8 cellular contexts compared by ENCODE assay signal in genomic region chr14:101762530-101763101, GRCh38. TPM values are rescaled to one million over a fixed set of nuclear protein-coding genes. Genes with fewer than 3 reads are reported as not detected.
A peak's percentile ranks its signal among the peaks of the same experiment; 100 is the strongest.
DNase-seq lines count a peak whose midpoint lies in the region; ATAC-seq and TF ChIP-seq lines count a peak whose summit lies in the region.

No MANE protein-coding gene starts in this region.

- H2AFZ ChIP-seq in fibroblast of lung (ENCODE audit: low read length) = peak overlapping the region; percentile 26

- H3K4me2 ChIP-seq in fibroblast of lung (ENCODE audit: extremely low read depth, insufficient read depth, low read length) = peak overlapping the region; percentile 56

- peaks cover 9% of the 10 kb centered on the region for H3K4me1 ChIP-seq in SJSA1 (replicated peaks)
- H3K4me1 ChIP-seq in fibroblast of lung (ENCODE audit: control insufficient read depth, extremely low read depth, insufficient read depth, low read length) = no peaks in the 10 kb centered on the region
- H3K4me1 ChIP-seq in prostate gland (replicated peaks) = peaks cover 5% of the 10 kb centered on the region

- no peaks in the 10 kb centered on the region for H3K79me2 ChIP-seq in fibroblast of lung (ENCODE audit: control insufficient read depth, insufficient read depth, low read length)

- H3K4me3 ChIP-seq in GM06990 (replicated peaks; ENCODE audit: low read depth, low read length) = peak overlapping the region; percentile 48
- peak overlapping the region; percentile 75 for H3K4me3 ChIP-seq in SJSA1
- peak overlapping the region; percentile 44 to 74 (median 55) for H3K4me3 ChIP-seq in fibroblast of lung (replicated peaks in 1 of 4; ENCODE audit: control extremely low read depth in 1 of 4, insufficient read depth in 1 of 4, low read depth in 3 of 4, low read length in 4 of 4)
- peak overlapping the region; percentile 81 to 84 for H3K4me3 ChIP-seq in prostate gland

- no peaks in the 10 kb centered on the region for H3K27me3 ChIP-seq in GM06990 (replicated peaks; ENCODE audit: control insufficient read depth, insufficient read depth, low read length)
- H3K27me3 ChIP-seq in SJSA1 (replicated peaks) = peaks cover 19% of the 10 kb centered on the region
- H3K27me3 ChIP-seq in fibroblast of lung (ENCODE audit: control insufficient read depth, insufficient read depth, low read length) = no peaks in the 10 kb centered on the region
- H3K27me3 ChIP-seq in prostate gland (replicated peaks; ENCODE audit: insufficient read depth) = no peaks in the 10 kb centered on the region

- WGBS in prostate gland = 15% methylated on average over 4 of the region's 4 CpGs

- H3K36me3 ChIP-seq in GM06990 (ENCODE audit: control insufficient read depth, insufficient read depth, low read length) (no peaks in the 10 kb centered on the region; the same call in 1 of the 2 replicates), SJSA1 (no peaks in the 10 kb centered on the region), fibroblast of lung (ENCODE audit: control insufficient read depth, insufficient read depth, low read length) (no peaks in the 10 kb centered on the region), prostate gland (no peaks in the 10 kb centered on the region)

- H3K27ac ChIP-seq in SJSA1 = no peak overlapping the region
- no peak overlapping the region for H3K27ac ChIP-seq in fibroblast of lung (ENCODE audit: insufficient read depth, low read length)
- H3K27ac ChIP-seq in prostate gland = peak overlapping the region; percentile 69 to 80

- H3K9me3 ChIP-seq in SJSA1 (replicated peaks) (no peaks in the 10 kb centered on the region), fibroblast of lung (ENCODE audit: control insufficient read depth, insufficient read depth, low read depth, low read length) (no peaks in the 10 kb centered on the region), prostate gland (no peaks in the 10 kb centered on the region)

- intact Hi-C loops in prostate gland (cut with DNase I) = loop anchor here (1.0 to 5.0 kb wide), 2 partner anchors 47 to 325 kb away; partner anchors contain the start of gene HSP90AA1

- no peak for TF ChIP-seq POLR2A in prostate gland (IDR thresholded peaks at IDR 0.05)

- no peaks in the 10 kb centered on the region for H4K20me1 ChIP-seq in fibroblast of lung (ENCODE audit: control insufficient read depth, extremely low read depth, insufficient read depth, low read length)

- H3K9ac ChIP-seq in fibroblast of lung (ENCODE audit: insufficient read depth, low read length) = peak overlapping the region; percentile 51

- TF ChIP-seq CTCF in GM06990 (IDR thresholded peaks at IDR 0.05; ENCODE audit: insufficient read depth, low read length, poor library complexity, severe bottlenecking) = no peak
- TF ChIP-seq CTCF in fibroblast of lung (conservative IDR thresholded peaks at IDR 0.05 in 1 of 2, IDR thresholded peaks at IDR 0.05 in 1 of 2; ENCODE audit: low read depth in 1 of 2, low read length in 2 of 2) = no peak
- no peak for TF ChIP-seq CTCF in prostate gland (IDR thresholded peaks at IDR 0.05)
- TF ChIP-seq CTCF in omental fat pad (IDR thresholded peaks at IDR 0.05) = no peak

- DNase-seq in GM06990 (ENCODE audit: extremely low read depth, insufficient read length) = no peak
- no peak for DNase-seq in SJSA1 (ENCODE audit: low read depth in 1 of 2, low spot score in 2 of 2)
- no peak for DNase-seq in fibroblast of lung (ENCODE audit: low read depth in 2 of 2)
- no peak for DNase-seq in prostate gland (ENCODE audit: low spot score)
- no peak for DNase-seq in Kasumi-1 (lab: John Stamatoyannopoulos, UW)
- no peak for DNase-seq in omental fat pad (ENCODE audit: low spot score)
- no peak for DNase-seq in hypothalamus (lab: John Stamatoyannopoulos, UW)

- no peak for ATAC-seq in GM21515 (IDR thresholded peaks at IDR 0.05; ENCODE audit: unreplicated experiment)
- ATAC-seq in omental fat pad (ENCODE audit: low FRiP score) = no peak

RNA-seq across cellular contexts. Expression of gene PPP2R5C, which starts 1.1 kb away (rescaled TPM):
- total RNA-seq in SJSA1 (2014; rRNA removed; shearing (Covaris generic)) = 81.1 and 99.1 TPM in 2 replicates
- total RNA-seq in fibroblast of lung (82.7 and 86.0 TPM in 2 replicates), prostate gland (10 to 100 TPM; 67.8 to 96.2 TPM), omental fat pad (10 to 100 TPM; 73.7 to 90.5 (median 87.6) TPM)
- polyA plus RNA-seq in fibroblast of lung = 113 and 116 TPM in 2 replicates
- polyA plus RNA-seq in fibroblast of lung (2012) = 77.4 and 79.8 TPM in 2 replicates
- polyA minus RNA-seq in fibroblast of lung (ENCODE audit: low replicate concordance) = 32.8 and 33.4 TPM in 2 replicates

Comparison
In these comparisons a context has a peak if more than half of its experiments do, and no peak if none do; other contexts are left out.
1. H3K27ac ChIP-seq: peak in prostate gland (2 of 2); none in SJSA1 (single experiment) and fibroblast of lung (single experiment).
2. Peak in every context shown above with its lines, with median percentiles within 50 percentile points of each other: H3K4me3 ChIP-seq.